Comparison of ENCODE assay signal across 1 cellular context in the genomic region with DNA sequence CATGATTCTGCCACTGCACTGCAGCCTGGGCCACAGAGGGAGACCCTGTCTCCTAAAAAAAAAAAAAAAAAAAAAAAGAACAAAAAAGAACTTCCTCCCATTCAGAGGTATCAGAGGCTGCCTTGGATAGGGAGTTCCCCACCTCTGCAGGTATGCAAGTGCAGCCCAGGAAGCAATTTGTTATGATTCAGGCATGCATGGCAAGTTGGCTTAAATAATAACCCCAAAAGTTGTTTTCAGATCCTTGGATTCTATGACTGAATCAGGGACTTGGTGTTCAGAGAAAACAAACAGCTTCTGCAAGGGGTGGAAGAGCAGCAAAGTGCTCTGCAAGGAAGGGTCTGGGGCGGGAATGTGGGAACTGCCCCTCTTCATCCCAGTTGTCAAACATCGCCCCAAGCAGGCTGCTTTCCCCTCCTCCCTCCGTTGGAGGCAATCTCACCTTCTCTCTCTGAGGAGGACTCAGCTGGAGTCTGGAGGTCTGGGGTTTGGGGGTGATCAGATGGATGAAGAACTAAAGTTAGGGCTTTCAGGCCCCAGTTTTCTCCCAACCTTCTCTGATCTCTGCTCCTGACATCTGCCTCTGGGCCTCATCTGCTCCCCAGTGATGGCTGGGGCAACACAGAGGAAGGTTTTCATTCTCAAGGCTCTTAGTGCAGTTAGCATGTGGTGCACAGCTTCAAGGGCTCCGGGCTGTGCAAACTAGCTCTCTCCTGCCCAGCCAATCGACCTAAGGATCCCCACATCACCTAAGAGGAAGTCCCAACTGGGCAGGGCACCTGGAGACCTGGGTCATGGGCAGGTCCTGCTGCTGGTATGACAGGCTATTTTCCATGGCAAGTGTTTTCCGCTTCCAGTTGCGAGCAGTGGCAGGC.
TF ChIP-seq lines count a peak whose summit lies in the region.

No MANE protein-coding gene starts in this region.

TF ChIP-seq in GM23338, 12 proteins besides CTCF, POLR2A, EP300 and RAD21 (continued from another document):
- TF ChIP-seq, protein P1, sequence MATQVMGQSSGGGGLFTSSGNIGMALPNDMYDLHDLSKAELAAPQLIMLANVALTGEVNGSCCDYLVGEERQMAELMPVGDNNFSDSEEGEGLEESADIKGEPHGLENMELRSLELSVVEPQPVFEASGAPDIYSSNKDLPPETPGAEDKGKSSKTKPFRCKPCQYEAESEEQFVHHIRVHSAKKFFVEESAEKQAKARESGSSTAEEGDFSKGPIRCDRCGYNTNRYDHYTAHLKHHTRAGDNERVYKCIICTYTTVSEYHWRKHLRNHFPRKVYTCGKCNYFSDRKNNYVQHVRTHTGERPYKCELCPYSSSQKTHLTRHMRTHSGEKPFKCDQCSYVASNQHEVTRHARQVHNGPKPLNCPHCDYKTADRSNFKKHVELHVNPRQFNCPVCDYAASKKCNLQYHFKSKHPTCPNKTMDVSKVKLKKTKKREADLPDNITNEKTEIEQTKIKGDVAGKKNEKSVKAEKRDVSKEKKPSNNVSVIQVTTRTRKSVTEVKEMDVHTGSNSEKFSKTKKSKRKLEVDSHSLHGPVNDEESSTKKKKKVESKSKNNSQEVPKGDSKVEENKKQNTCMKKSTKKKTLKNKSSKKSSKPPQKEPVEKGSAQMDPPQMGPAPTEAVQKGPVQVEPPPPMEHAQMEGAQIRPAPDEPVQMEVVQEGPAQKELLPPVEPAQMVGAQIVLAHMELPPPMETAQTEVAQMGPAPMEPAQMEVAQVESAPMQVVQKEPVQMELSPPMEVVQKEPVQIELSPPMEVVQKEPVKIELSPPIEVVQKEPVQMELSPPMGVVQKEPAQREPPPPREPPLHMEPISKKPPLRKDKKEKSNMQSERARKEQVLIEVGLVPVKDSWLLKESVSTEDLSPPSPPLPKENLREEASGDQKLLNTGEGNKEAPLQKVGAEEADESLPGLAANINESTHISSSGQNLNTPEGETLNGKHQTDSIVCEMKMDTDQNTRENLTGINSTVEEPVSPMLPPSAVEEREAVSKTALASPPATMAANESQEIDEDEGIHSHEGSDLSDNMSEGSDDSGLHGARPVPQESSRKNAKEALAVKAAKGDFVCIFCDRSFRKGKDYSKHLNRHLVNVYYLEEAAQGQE (IDR thresholded peaks at IDR 0.05; ENCODE audit: unreplicated experiment), result no peak
- no peak for TF ChIP-seq NANOG (IDR thresholded peaks at IDR 0.05; ENCODE audit: borderline replicate concordance)
- TF ChIP-seq, protein P2, sequence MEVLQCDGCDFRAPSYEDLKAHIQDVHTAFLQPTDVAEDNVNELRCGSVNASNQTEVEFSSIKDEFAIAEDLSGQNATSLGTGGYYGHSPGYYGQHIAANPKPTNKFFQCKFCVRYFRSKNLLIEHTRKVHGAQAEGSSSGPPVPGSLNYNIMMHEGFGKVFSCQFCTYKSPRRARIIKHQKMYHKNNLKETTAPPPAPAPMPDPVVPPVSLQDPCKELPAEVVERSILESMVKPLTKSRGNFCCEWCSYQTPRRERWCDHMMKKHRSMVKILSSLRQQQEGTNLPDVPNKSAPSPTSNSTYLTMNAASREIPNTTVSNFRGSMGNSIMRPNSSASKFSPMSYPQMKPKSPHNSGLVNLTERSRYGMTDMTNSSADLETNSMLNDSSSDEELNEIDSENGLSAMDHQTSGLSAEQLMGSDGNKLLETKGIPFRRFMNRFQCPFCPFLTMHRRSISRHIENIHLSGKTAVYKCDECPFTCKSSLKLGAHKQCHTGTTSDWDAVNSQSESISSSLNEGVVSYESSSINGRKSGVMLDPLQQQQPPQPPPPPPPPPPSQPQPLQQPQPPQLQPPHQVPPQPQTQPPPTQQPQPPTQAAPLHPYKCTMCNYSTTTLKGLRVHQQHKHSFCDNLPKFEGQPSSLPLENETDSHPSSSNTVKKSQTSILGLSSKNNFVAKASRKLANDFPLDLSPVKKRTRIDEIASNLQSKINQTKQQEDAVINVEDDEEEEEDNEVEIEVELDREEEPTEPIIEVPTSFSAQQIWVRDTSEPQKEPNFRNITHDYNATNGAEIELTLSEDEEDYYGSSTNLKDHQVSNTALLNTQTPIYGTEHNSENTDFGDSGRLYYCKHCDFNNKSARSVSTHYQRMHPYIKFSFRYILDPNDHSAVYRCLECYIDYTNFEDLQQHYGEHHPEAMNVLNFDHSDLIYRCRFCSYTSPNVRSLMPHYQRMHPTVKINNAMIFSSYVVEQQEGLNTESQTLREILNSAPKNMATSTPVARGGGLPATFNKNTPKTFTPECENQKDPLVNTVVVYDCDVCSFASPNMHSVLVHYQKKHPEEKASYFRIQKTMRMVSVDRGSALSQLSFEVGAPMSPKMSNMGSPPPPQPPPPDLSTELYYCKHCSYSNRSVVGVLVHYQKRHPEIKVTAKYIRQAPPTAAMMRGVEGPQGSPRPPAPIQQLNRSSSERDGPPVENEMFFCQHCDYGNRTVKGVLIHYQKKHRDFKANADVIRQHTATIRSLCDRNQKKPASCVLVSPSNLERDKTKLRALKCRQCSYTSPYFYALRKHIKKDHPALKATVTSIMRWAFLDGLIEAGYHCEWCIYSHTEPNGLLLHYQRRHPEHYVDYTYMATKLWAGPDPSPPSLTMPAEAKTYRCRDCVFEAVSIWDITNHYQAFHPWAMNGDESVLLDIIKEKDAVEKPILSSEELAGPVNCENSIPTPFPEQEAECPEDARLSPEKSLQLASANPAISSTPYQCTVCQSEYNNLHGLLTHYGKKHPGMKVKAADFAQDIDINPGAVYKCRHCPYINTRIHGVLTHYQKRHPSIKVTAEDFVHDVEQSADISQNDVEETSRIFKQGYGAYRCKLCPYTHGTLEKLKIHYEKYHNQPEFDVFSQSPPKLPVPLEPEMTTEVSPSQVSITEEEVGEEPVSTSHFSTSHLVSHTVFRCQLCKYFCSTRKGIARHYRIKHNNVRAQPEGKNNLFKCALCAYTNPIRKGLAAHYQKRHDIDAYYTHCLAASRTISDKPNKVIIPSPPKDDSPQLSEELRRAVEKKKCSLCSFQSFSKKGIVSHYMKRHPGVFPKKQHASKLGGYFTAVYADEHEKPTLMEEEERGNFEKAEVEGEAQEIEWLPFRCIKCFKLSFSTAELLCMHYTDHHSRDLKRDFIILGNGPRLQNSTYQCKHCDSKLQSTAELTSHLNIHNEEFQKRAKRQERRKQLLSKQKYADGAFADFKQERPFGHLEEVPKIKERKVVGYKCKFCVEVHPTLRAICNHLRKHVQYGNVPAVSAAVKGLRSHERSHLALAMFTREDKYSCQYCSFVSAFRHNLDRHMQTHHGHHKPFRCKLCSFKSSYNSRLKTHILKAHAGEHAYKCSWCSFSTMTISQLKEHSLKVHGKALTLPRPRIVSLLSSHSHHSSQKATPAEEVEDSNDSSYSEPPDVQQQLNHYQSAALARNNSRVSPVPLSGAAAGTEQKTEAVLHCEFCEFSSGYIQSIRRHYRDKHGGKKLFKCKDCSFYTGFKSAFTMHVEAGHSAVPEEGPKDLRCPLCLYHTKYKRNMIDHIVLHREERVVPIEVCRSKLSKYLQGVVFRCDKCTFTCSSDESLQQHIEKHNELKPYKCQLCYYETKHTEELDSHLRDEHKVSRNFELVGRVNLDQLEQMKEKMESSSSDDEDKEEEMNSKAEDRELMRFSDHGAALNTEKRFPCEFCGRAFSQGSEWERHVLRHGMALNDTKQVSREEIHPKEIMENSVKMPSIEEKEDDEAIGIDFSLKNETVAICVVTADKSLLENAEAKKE (CRISPR knock-in tag; IDR thresholded peaks at IDR 0.05), result no peak
